In the genomic region with DNA sequence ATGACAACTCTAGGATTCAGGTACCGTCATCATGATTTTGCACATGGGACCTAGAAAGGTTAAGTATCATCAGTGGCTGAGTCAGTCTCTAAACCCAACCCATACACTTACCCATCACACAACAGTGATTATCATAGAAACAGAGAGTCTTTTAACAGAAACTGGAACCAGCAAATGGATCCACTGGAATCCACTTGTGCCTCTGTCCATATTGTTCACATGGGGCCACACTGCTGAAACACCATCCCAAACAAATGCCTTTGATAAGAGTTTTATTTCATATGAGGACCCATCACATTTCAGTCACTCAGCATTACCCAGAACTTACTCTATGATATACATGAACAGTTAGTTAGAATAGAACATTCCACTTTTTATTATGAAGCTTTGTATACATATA, we compare ENCODE assay signal across 28 cellular contexts.
"Had no signal": no experiment of that assay in that cellular context is flagged by ENCODE, and none has a peak within 500 bp of the region (broad histone marks: within the 10 kb centered on the region; RNA-seq: fewer than 3 reads in every experiment).

No MANE protein-coding gene starts in this region.

- ATAC-seq: effector memory CD8-positive, alpha-beta T cell; esophagus mucosa; foreskin keratinocyte; gastrocnemius medialis; gastroesophageal sphincter; heart left ventricle; heart right ventricle had no signal

- H3K36me3 ChIP-seq: colonic mucosa, esophagus muscularis mucosa, esophagus squamous epithelium, gastrocnemius medialis, gastroesophageal sphincter, heart left ventricle, heart right ventricle had no signal

- H3K27me3 ChIP-seq: colonic mucosa, dorsolateral prefrontal cortex, esophagus muscularis mucosa, esophagus squamous epithelium, foreskin keratinocyte, gastrocnemius medialis, gastroesophageal sphincter, heart left ventricle, heart right ventricle had no signal

- FAIRE-seq: colon, endometrium, endothelial cell of umbilical vein, frontal cortex had no signal

- H3K4me1 ChIP-seq: colonic mucosa, esophagus muscularis mucosa, esophagus squamous epithelium, foreskin keratinocyte, gastroesophageal sphincter, heart left ventricle, heart right ventricle had no signal

- H3K4me3 ChIP-seq: colonic mucosa, coronary artery, dorsolateral prefrontal cortex, esophagus muscularis mucosa, esophagus squamous epithelium, gastrocnemius medialis, gastroesophageal sphincter, heart left ventricle, heart right ventricle had no signal

- H3K9me3 ChIP-seq: colonic mucosa, esophagus muscularis mucosa, esophagus squamous epithelium, gastrocnemius medialis, gastroesophageal sphincter, heart left ventricle, heart right ventricle had no signal

- DNase-seq: colonic mucosa; cortex of kidney; dermis blood vessel endothelial cell; dorsolateral prefrontal cortex; effector CD4-positive, alpha-beta T cell; effector CD8-positive, alpha-beta T cell; effector memory CD4-positive, alpha-beta T cell; effector memory CD8-positive, alpha-beta T cell; endodermal cell; erythroblast; esophagus squamous epithelium; foreskin fibroblast; foreskin keratinocyte; foreskin melanocyte; gastrocnemius medialis; glutamatergic neuron; head of caudate nucleus; heart left ventricle; heart right ventricle had no signal

- H3K27ac ChIP-seq: colonic mucosa, coronary artery, dorsolateral prefrontal cortex, epithelial cell of prostate, esophagus muscularis mucosa, esophagus squamous epithelium, foreskin keratinocyte, gastrocnemius medialis, gastroesophageal sphincter, heart left ventricle, heart right ventricle had no signal
